In the genomic region with DNA sequence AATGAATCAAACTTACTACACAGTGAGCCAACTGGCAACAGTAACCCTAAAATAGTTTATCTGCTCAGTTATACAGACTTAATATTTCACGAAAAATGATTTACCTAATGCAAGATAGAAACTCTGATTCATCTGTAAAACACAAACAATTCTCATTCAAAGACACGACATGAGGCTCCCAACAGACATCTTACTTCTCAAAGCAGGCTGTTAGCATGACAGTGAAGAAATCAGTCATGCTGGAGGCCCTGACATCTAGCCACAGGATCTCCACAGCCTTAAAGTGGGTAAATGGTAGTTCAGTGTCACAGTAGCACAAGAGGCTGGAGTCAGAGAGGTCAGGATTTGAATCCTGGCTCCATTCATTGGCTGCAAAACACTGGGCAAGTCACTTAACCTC, we compare ENCODE assay signal across 1 cellular context.
TF ChIP-seq lines count a peak whose summit lies in the region.

No MANE protein-coding gene starts in this region.

TF ChIP-seq in IMR-90, 13 proteins besides CTCF, POLR2A, EP300 and RAD21 (continued from another document):
- no peak; the same call in 1 of the 2 replicates for TF ChIP-seq CEBPB (IDR thresholded peaks at IDR 0.05; ENCODE audit: low read depth, low read length)
- no peak for TF ChIP-seq MAZ (IDR thresholded peaks at IDR 0.05; ENCODE audit: borderline replicate concordance, low read depth, low read length)
- TF ChIP-seq, protein P1, sequence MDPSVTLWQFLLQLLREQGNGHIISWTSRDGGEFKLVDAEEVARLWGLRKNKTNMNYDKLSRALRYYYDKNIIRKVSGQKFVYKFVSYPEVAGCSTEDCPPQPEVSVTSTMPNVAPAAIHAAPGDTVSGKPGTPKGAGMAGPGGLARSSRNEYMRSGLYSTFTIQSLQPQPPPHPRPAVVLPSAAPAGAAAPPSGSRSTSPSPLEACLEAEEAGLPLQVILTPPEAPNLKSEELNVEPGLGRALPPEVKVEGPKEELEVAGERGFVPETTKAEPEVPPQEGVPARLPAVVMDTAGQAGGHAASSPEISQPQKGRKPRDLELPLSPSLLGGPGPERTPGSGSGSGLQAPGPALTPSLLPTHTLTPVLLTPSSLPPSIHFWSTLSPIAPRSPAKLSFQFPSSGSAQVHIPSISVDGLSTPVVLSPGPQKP (IDR thresholded peaks at IDR 0.05; ENCODE audit: borderline replicate concordance, low read depth, low read length) = no peak
